ENCODE assay signal across 8 cellular contexts in the genomic region with DNA sequence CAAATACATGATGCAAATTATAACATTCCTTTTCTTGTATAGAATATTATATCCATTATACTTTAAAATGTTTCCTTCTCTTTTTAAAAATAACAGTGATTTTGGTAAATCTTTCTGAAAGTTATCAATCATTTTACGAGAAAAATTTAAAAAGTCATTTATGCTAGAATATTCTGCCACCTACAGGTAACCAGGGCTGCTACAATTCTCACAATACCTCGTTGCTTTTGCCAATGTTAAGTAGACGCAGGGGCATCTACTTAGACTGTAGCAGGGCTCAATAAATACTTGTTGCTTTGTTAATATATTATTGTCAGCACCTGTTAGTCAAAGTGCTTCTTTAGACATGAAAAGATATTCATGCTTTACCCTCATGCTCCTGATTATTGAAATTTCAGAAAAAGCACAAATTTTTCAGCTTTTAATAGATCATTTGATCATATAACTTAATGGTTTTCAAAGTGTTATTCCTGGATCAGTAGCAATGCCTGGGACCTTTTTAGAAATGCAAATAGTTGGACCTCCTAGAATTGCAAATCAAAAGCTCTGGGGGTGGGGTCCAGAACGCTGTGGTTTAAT.
A peak's percentile ranks its signal among the peaks of the same experiment; 100 is the strongest.
DNase-seq lines count a peak whose midpoint lies in the region; ATAC-seq and TF ChIP-seq lines count a peak whose summit lies in the region.

No MANE protein-coding gene starts in this region.

- H3K4me1 ChIP-seq in MM.1S (ENCODE audit: low read length), result no peaks in the 10 kb centered on the region
- no peaks in the 10 kb centered on the region for H3K4me1 ChIP-seq in effector memory CD4-positive, alpha-beta T cell (ENCODE audit: control insufficient read depth, insufficient read depth, low read length, poor library complexity, severe bottlenecking)

- H3K9ac ChIP-seq in MM.1S (ENCODE audit: low read length), result no peak overlapping the region

- no peak overlapping the region for H2AFZ ChIP-seq in MM.1S (ENCODE audit: low read length)

- H3K9me3 ChIP-seq in MM.1S (replicated peaks; ENCODE audit: insufficient read depth, low read length), result no peaks in the 10 kb centered on the region
- H3K9me3 ChIP-seq in effector memory CD4-positive, alpha-beta T cell (ENCODE audit: control insufficient read depth, low read length), result no peaks in the 10 kb centered on the region

- H3K4me3 ChIP-seq in MM.1S (ENCODE audit: low read length), result no peak overlapping the region
- no peak overlapping the region for H3K4me3 ChIP-seq in effector memory CD4-positive, alpha-beta T cell (ENCODE audit: insufficient read depth, low read depth, low read length, poor library complexity, severe bottlenecking)

- no peaks in the 10 kb centered on the region for H3K27me3 ChIP-seq in MM.1S (replicated peaks; ENCODE audit: insufficient read depth, low read length)
- H3K27me3 ChIP-seq in effector memory CD4-positive, alpha-beta T cell (replicated peaks; ENCODE audit: control insufficient read depth, insufficient read depth, low read length, poor library complexity, severe bottlenecking), result no peaks in the 10 kb centered on the region

- H3K9me2 ChIP-seq in MM.1S (replicated peaks; ENCODE audit: insufficient read depth, low read length), result no peaks in the 10 kb centered on the region

- no peaks in the 10 kb centered on the region for H4K20me1 ChIP-seq in MM.1S (ENCODE audit: insufficient read depth, low read length)

- no peak overlapping the region for H3K27ac ChIP-seq in MM.1S (ENCODE audit: low read length)
- no peak overlapping the region for H3K27ac ChIP-seq in effector memory CD4-positive, alpha-beta T cell (ENCODE audit: insufficient read depth, low read length, poor library complexity, severe bottlenecking)

- no peaks in the 10 kb centered on the region for H3K79me2 ChIP-seq in MM.1S (ENCODE audit: low read length)

- intact Hi-C loops in left colon (cut with DNase I, micrococcal nuclease), result loop anchor here in 1 of 2 donors (5.0 kb wide), 1 partner anchor 341 kb away; no protein-coding TSS in a partner anchor

- DNase-seq in COLO829 (ENCODE audit: low spot score) (peak; percentile 74), MM.1S (peak; percentile 49), astrocyte of the hippocampus (ENCODE audit: low read depth, low spot score) (peak; percentile 45), left colon (no peak), cerebellum (ENCODE audit: low spot score) (no peak), GDM1 (lab: John Stamatoyannopoulos, UW) (no peak)
- no peak for DNase-seq in effector memory CD4-positive, alpha-beta T cell

- H3F3A ChIP-seq in MM.1S (ENCODE audit: insufficient read depth, low read length), result no peaks in the 10 kb centered on the region

- TF ChIP-seq CTCF in MM.1S (IDR thresholded peaks at IDR 0.05; ENCODE audit: low read length), result peak; percentile 58

- H3K4me2 ChIP-seq in MM.1S (ENCODE audit: low read depth, low read length), result no peak overlapping the region

- H3K36me3 ChIP-seq in MM.1S (replicated peaks; ENCODE audit: insufficient read depth, low read length), result no peaks in the 10 kb centered on the region
- no peaks in the 10 kb centered on the region for H3K36me3 ChIP-seq in effector memory CD4-positive, alpha-beta T cell (ENCODE audit: control insufficient read depth, insufficient read depth, low read length)

- peak; percentile 51 for ATAC-seq in left colon
- no peak for ATAC-seq in HG03520 (IDR thresholded peaks at IDR 0.05; ENCODE audit: unreplicated experiment)

Comparison
In these comparisons a context has a peak if more than half of its experiments do, and no peak if none do; other contexts are left out.
1. DNase-seq: peak in COLO829 (single experiment), MM.1S (single experiment) and astrocyte of the hippocampus (single experiment); none in left colon (0 of 2), cerebellum (single experiment), GDM1 (single experiment) and effector memory CD4-positive, alpha-beta T cell (0 of 3).